8 cellular contexts compared by ENCODE assay signal in the genomic region with DNA sequence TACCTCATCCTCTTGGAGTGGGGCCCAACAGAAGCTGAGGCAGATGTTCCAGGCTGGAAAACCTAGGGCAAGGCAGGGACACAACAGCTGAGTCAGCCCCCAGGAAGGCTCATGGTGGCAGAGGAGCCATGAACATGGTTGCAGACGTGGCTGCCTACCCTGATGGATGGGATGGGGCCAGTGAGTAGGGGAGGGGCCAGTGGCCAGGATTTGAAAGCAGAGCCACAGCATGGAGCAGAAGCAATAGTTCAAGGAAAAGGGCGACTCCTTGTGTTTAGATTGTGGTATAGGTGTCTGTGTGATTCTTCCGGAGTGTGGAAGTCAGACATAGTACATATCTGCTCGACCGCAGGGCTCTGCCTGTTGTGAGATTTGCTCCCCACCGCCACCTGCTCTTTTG. TPM values are rescaled to one million over a fixed set of nuclear protein-coding genes. Genes with fewer than 3 reads are reported as not detected.
DNase-seq lines count a peak whose midpoint lies in the region; ATAC-seq lines count a peak whose summit lies in the region.

No MANE protein-coding gene starts in this region.

- H3K9me3 Mint-ChIP-seq in CD8-positive, alpha-beta memory T cell: no peaks in the 10 kb centered on the region
- H3K9me3 Mint-ChIP-seq in activated T-helper 17 cell treated with anti-CD3 and anti-CD28 coated beads, Interleukin-2, amount 50 U/mL, for 72 hours: no peaks in the 10 kb centered on the region
- H3K9me3 Mint-ChIP-seq in stimulated activated naive B cell treated with anti-CD40 and anti-IgM and Interleukin-4, amounts not matched to agents 10 μg/mL and 1 μg/mL and 100 μg/mL, for 72 hours: no peaks in the 10 kb centered on the region

- no peaks in the 10 kb centered on the region for H3K9me3 ChIP-seq in CD8-positive, alpha-beta memory T cell (ENCODE audit: low read length)

- POLR2A ChIA-PET in CD8-positive, alpha-beta memory T cell (lab: Charles Lee): interaction anchor here (1.1 to 1.7 kb wide), 2 partner anchors 24 to 26 kb away, joined by 3 to 6 read pairs; a partner anchor contains a TSS

- H3K4me3 Mint-ChIP-seq in CD8-positive, alpha-beta memory T cell: peak overlapping the region in 2 of 7 donors; percentile 39 to 45
- no peak overlapping the region for H3K4me3 Mint-ChIP-seq in activated T-helper 17 cell treated with anti-CD3 and anti-CD28 coated beads, Interleukin-2, amount 50 U/mL, for 72 hours
- no peak overlapping the region for H3K4me3 Mint-ChIP-seq in stimulated activated naive B cell treated with anti-CD40 and anti-IgM and Interleukin-4, amounts not matched to agents 10 μg/mL and 1 μg/mL and 100 μg/mL, for 72 hours

- CTCF ChIA-PET in CD8-positive, alpha-beta memory T cell (lab: Charles Lee): interaction anchor here (1.2 to 3.7 kb wide), 4 partner anchors 10 to 24 kb away, joined by 3 to 25 read pairs (median 13); a partner anchor contains a TSS

- intact Hi-C loops in left colon (cut with DNase I, micrococcal nuclease): no loop called here

- H3K4me1 ChIP-seq in CD8-positive, alpha-beta memory T cell (ENCODE audit: insufficient read depth, low read length): peaks cover 14% of the 10 kb centered on the region

- H3K27me3 ChIP-seq in CD8-positive, alpha-beta memory T cell (ENCODE audit: insufficient read depth, low read length, poor library complexity, severe bottlenecking): no peaks in the 10 kb centered on the region

- peaks cover 0 to 19% (median 1%) of the 10 kb centered on the region in 3 donors for H3K36me3 Mint-ChIP-seq in CD8-positive, alpha-beta memory T cell
- H3K36me3 Mint-ChIP-seq in activated T-helper 17 cell treated with anti-CD3 and anti-CD28 coated beads, Interleukin-2, amount 50 U/mL, for 72 hours (ENCODE audit: low read depth): no peaks in the 10 kb centered on the region
- H3K36me3 Mint-ChIP-seq in stimulated activated naive B cell treated with anti-CD40 and anti-IgM and Interleukin-4, amounts not matched to agents 10 μg/mL and 1 μg/mL and 100 μg/mL, for 72 hours: no peaks in the 10 kb centered on the region

- H3K4me3 ChIP-seq in CD8-positive, alpha-beta memory T cell (ENCODE audit: low read length): no peak overlapping the region

- peak in 3 of 5 donors; percentile 20 to 67 (median 47) for DNase-seq in CD8-positive, alpha-beta memory T cell
- DNase-seq in M059J (ENCODE audit: low read depth) (peak; percentile 56), left colon (no peak), DMS79 (lab: John Stamatoyannopoulos, UW) (no peak), middle frontal gyrus (ENCODE audit: extremely low spot score, low spot score) (no peak)
- no peak for DNase-seq in stimulated activated naive B cell treated with anti-CD40 and anti-IgM and Interleukin-4, amounts not matched to agents 10 μg/mL and 1 μg/mL and 100 μg/mL, for 72 hours

- H3K27ac ChIP-seq in CD8-positive, alpha-beta memory T cell (ENCODE audit: low read depth, low read length): no peak overlapping the region

- H3K36me3 ChIP-seq in CD8-positive, alpha-beta memory T cell (ENCODE audit: insufficient read depth, low read length): no peaks in the 10 kb centered on the region

- peaks cover 9 to 16% (median 16%) of the 10 kb centered on the region in 3 donors for H3K4me1 Mint-ChIP-seq in CD8-positive, alpha-beta memory T cell
- H3K4me1 Mint-ChIP-seq in activated T-helper 17 cell treated with anti-CD3 and anti-CD28 coated beads, Interleukin-2, amount 50 U/mL, for 72 hours: no peaks in the 10 kb centered on the region
- H3K4me1 Mint-ChIP-seq in stimulated activated naive B cell treated with anti-CD40 and anti-IgM and Interleukin-4, amounts not matched to agents 10 μg/mL and 1 μg/mL and 100 μg/mL, for 72 hours: peaks cover 4 to 7% of the 10 kb centered on the region in 2 donors

- peak overlapping the region in 3 of 8 donors; percentile 32 to 61 (median 52) for H3K27ac Mint-ChIP-seq in CD8-positive, alpha-beta memory T cell
- H3K27ac Mint-ChIP-seq in activated T-helper 17 cell treated with anti-CD3 and anti-CD28 coated beads, Interleukin-2, amount 50 U/mL, for 72 hours: peak overlapping the region; percentile 19
- no peak overlapping the region for H3K27ac Mint-ChIP-seq in stimulated activated naive B cell treated with anti-CD40 and anti-IgM and Interleukin-4, amounts not matched to agents 10 μg/mL and 1 μg/mL and 100 μg/mL, for 72 hours

- H3K27me3 Mint-ChIP-seq in CD8-positive, alpha-beta memory T cell: no peaks in the 10 kb centered on the region
- no peaks in the 10 kb centered on the region for H3K27me3 Mint-ChIP-seq in activated T-helper 17 cell treated with anti-CD3 and anti-CD28 coated beads, Interleukin-2, amount 50 U/mL, for 72 hours
- H3K27me3 Mint-ChIP-seq in stimulated activated naive B cell treated with anti-CD40 and anti-IgM and Interleukin-4, amounts not matched to agents 10 μg/mL and 1 μg/mL and 100 μg/mL, for 72 hours: no peaks in the 10 kb centered on the region

- ATAC-seq in activated T-helper 17 cell treated with anti-CD3 and anti-CD28 coated beads, Interleukin-2, amount 50 U/mL, for 72 hours (replicated peaks): peak; percentile 71
- ATAC-seq in left colon (peak; percentile 75), HG03442 (IDR thresholded peaks at IDR 0.05; ENCODE audit: unreplicated experiment) (no peak)
- ATAC-seq in stimulated activated naive B cell treated with anti-CD40 and anti-IgM and Interleukin-4, amounts not matched to agents 10 μg/mL and 1 μg/mL and 100 μg/mL, for 72 hours (replicated peaks): no peak

RNA-seq across cellular contexts. Expression of a gene that starts 24.2 kb away (rescaled TPM):
- 1 to 10 TPM; 6.6 to 9.5 TPM for total RNA-seq in CD8-positive, alpha-beta memory T cell
- polyA plus RNA-seq in CD8-positive, alpha-beta memory T cell: 7.6 TPM
- 14.5 and 17.7 TPM in 2 replicates for total RNA-seq in M059J (2014; rRNA removed; shearing (Covaris generic))
- total RNA-seq in activated T-helper 17 cell treated with anti-CD3 and anti-CD28 coated beads, Interleukin-2, amount 50 U/mL, for 72 hours: 10 to 100 TPM in 1 of 2 donors, 1 to 10 TPM in 1; 5.7 to 11.4 TPM
- total RNA-seq in left colon: 10 to 100 TPM in 1 of 2 donors, 1 to 10 TPM in 1; 8.2 to 11.3 TPM

Comparison
In these comparisons a context has a peak if more than half of its experiments do, and no peak if none do; other contexts are left out.
1. DNase-seq: peak in CD8-positive, alpha-beta memory T cell (3 of 5) and M059J (single experiment); none in left colon (0 of 2), DMS79 (single experiment), middle frontal gyrus (single experiment) and stimulated activated naive B cell treated with anti-CD40 and anti-IgM and Interleukin-4, amounts not matched to agents 10 μg/mL and 1 μg/mL and 100 μg/mL, for 72 hours (single experiment).
2. ATAC-seq: peak in activated T-helper 17 cell treated with anti-CD3 and anti-CD28 coated beads, Interleukin-2, amount 50 U/mL, for 72 hours (single experiment) and left colon (single experiment); none in HG03442 (single experiment) and stimulated activated naive B cell treated with anti-CD40 and anti-IgM and Interleukin-4, amounts not matched to agents 10 μg/mL and 1 μg/mL and 100 μg/mL, for 72 hours (0 of 2).